ENCODE assay signal across 25 cellular contexts in the genomic region with DNA sequence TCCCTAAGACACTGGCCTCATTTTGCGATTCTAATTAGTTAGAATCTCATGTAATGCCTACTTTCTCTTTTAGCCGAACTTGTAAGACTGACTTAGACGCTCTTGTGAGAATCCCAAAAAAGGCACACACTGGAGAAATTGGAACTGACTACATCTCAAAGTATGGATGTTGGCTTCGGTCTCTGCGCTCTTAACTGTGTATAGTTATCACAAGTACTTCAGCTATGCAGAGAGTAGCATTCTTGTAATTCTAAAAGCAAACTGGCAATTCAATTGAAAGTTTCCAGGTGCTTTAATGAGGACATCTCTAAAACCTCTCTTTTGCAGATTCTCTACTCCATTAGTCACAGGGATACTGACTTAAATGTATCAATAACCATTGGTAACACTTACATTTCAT.
"Had no signal": no experiment of that assay in that cellular context is flagged by ENCODE, and none has a peak within 500 bp of the region (broad histone marks: within the 10 kb centered on the region; RNA-seq: fewer than 3 reads in every experiment).

No MANE protein-coding gene starts in this region.

- H3K36me3 ChIP-seq: adrenal gland, breast epithelium, Peyer's patch, SJCRH30 had no signal

- H3K9ac ChIP-seq: SK-N-SH had no signal

- DNase-seq: activated CD4-positive, alpha-beta memory T cell treated with anti-CD3 and anti-CD28 coated beads, Interleukin-2, amount 10 ng/mL, durations not matched to agents 7 days and 5 days; activated CD4-positive, alpha-beta T cell treated with anti-CD3 and anti-CD28 coated beads for 36 hours; activated CD4-positive, alpha-beta T cell treated with anti-CD3 and anti-CD28 coated beads, Interleukin-2, amount 50 U/mL, for 1 hour; activated CD8-positive, alpha-beta memory T cell treated with anti-CD3 and anti-CD28 coated beads, Interleukin-2, amount 50 U/mL, for 4 hours; activated gamma-delta T cell treated with Interleukin-2 at 50 U/mL for 16 hours; activated naive CD4-positive, alpha-beta T cell treated with anti-CD3 and anti-CD28 coated beads, Interleukin-2, amount 10 ng/mL, durations not matched to agents 7 days and 5 days; activated naive CD8-positive, alpha-beta T cell treated with anti-CD3 and anti-CD28 coated beads for 36 hours; activated T-cell treated with anti-CD3 and anti-CD28 coated beads, Interleukin-2, amount 50 U/mL, for 72 hours; adrenal gland; Kasumi-1; KBM-7; NCI-H1105 treated with DMSO at 0.1 percent for 48 hours; NCI-H1436 treated with DMSO at 0.1 percent for 48 hours; NCI-H187; NCI-H2081; NCI-H510A treated with DMSO at 0.1 percent for 48 hours; OCI-M1; Peyer's patch; Right ventricle myocardium superior; SJCRH30; SK-N-SH; T-helper 1 cell had no signal

- H3K4me3 ChIP-seq: adrenal gland, breast epithelium, Peyer's patch, SJCRH30 had no signal

- H3K4me1 ChIP-seq: adrenal gland, breast epithelium, Peyer's patch, SJCRH30 had no signal

- H3K27ac ChIP-seq: adrenal gland, breast epithelium, Peyer's patch, RWPE1, SJCRH30, VCaP had no signal

- H3K4me2 ChIP-seq: SK-N-SH had no signal

- H3K27me3 ChIP-seq: adrenal gland, breast epithelium, Peyer's patch, SJCRH30 had no signal

- ATAC-seq: activated CD4-positive, alpha-beta T cell treated with anti-CD3 and anti-CD28 coated beads for 36 hours; activated T-cell treated with anti-CD3 and anti-CD28 coated beads, Interleukin-2, amount 50 U/mL, for 72 hours had no signal

- H3K9me3 ChIP-seq: adrenal gland, breast epithelium, Peyer's patch, SJCRH30, SK-N-SH had no signal
